8 cellular contexts compared by ENCODE assay signal in the genomic region with DNA sequence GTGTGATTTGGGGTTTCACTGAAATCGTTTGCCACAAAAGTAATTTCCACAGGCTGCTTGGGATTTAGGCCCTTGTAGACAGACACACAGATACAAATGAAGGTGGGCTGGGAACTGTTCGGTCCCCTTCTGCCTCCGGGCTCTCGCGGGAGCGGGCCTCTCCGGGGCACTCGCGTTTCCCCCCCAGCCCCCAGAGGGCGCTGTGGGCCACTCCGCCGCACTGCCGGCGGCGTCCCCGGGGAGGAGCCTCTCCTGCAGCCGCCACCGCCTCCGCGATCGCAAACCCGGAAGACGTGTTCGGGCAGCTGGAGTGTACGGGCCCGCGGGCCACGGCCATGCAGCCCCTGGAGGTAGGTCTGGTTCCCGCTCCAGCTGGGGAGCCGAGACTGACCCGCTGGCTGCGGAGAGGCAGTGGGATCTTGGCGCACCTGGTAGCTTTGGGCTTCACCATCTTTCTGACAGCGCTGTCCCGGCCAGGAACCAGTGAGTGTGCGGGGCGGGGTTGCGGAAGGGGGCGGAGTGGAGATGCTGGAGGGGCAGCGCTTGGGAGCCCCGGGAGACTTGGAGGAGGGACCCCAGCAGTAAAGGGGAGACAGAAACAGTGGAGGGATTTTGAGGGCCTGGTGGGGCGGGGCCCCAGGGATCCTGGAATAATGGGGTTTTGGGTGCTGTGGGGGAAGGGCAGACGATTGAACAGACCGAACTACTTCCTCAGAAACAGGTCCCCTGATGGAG. TPM values are rescaled to one million over a fixed set of nuclear protein-coding genes. Genes with fewer than 3 reads are reported as not detected.
DNase-seq lines count a peak whose midpoint lies in the region; ATAC-seq and TF ChIP-seq lines count a peak whose summit lies in the region.

A gene with protein sequence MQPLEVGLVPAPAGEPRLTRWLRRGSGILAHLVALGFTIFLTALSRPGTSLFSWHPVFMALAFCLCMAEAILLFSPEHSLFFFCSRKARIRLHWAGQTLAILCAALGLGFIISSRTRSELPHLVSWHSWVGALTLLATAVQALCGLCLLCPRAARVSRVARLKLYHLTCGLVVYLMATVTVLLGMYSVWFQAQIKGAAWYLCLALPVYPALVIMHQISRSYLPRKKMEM (plus strand): TSS at position 290 of the 735 bp plus-strand sequence. CDS start 46 bp downstream, at position 336.

- H3K36me3 ChIP-seq in CD4-positive, alpha-beta memory T cell (ENCODE audit: insufficient read depth, low read length) = peaks cover 17% of the 10 kb centered on the region
- H3K36me3 ChIP-seq in ectodermal cell (ENCODE audit: control insufficient read depth, insufficient read depth, low read length) = peaks cover 4% of the 10 kb centered on the region

- TF ChIP-seq CTCF in activated CD8-positive, alpha-beta T cell treated with anti-CD3 and anti-CD28 coated beads for 36 hours (IDR thresholded peaks at IDR 0.05) = peak; percentile 88

- H3K27me3 Mint-ChIP-seq in CD4-positive, alpha-beta memory T cell = no peaks in the 10 kb centered on the region
- no peaks in the 10 kb centered on the region for H3K27me3 Mint-ChIP-seq in activated CD8-positive, alpha-beta T cell treated with anti-CD3 and anti-CD28 coated beads for 36 hours
- no peaks in the 10 kb centered on the region for H3K27me3 Mint-ChIP-seq in memory B cell

- intact Hi-C loops in CD4-positive, alpha-beta memory T cell (cut with micrococcal nuclease) = loop anchor here (1.0 to 5.0 kb wide), 8 partner anchors 8 to 488 kb away; a partner anchor contains a TSS
- intact Hi-C loops in activated CD8-positive, alpha-beta T cell treated with anti-CD3 and anti-CD28 coated beads for 36 hours (cut with micrococcal nuclease) = loop anchor here (1.0 kb wide), 1 partner anchor 38 kb away; no protein-coding TSS in a partner anchor

- H3K27ac ChIP-seq in CD4-positive, alpha-beta memory T cell (ENCODE audit: low read depth, low read length) = peak within 1 kb of the TSS; percentile 53
- H3K27ac ChIP-seq in ectodermal cell (ENCODE audit: insufficient read depth, low read depth, low read length, poor library complexity, severe bottlenecking) = no peak within 1 kb of the TSS

- peaks cover 15 to 39% of the 10 kb centered on the region in 2 donors for H3K36me3 Mint-ChIP-seq in CD4-positive, alpha-beta memory T cell
- H3K36me3 Mint-ChIP-seq in activated CD8-positive, alpha-beta T cell treated with anti-CD3 and anti-CD28 coated beads for 36 hours (ENCODE audit: low read depth) = peaks cover 6% of the 10 kb centered on the region
- H3K36me3 Mint-ChIP-seq in memory B cell = peaks cover 8% of the 10 kb centered on the region

- WGBS in ectodermal cell, 2 experiments = 1% methylated on average over 44 of the region's 44 CpGs

- H3K4me1 ChIP-seq in CD4-positive, alpha-beta memory T cell (ENCODE audit: insufficient read depth, low read length) = peaks cover 57% of the 10 kb centered on the region
- peaks cover 12% of the 10 kb centered on the region for H3K4me1 ChIP-seq in ectodermal cell (ENCODE audit: control insufficient read depth, insufficient read depth, low read length)

- peaks cover 30 to 60% (median 46%) of the 10 kb centered on the region in 4 donors for H3K4me1 Mint-ChIP-seq in CD4-positive, alpha-beta memory T cell
- H3K4me1 Mint-ChIP-seq in activated CD8-positive, alpha-beta T cell treated with anti-CD3 and anti-CD28 coated beads for 36 hours (ENCODE audit: low read depth) = peaks cover 45% of the 10 kb centered on the region
- peaks cover 26% of the 10 kb centered on the region for H3K4me1 Mint-ChIP-seq in memory B cell

- H3K9me3 ChIP-seq in CD4-positive, alpha-beta memory T cell (ENCODE audit: control insufficient read depth in 1 of 2, low read length in 2 of 2) = no peaks in the 10 kb centered on the region
- no peaks in the 10 kb centered on the region for H3K9me3 ChIP-seq in ectodermal cell (ENCODE audit: control insufficient read depth, low read length)

- DNase-seq in CD4-positive, alpha-beta memory T cell = peak; percentile 87 to 95 (median 89)
- DNase-seq in NCI-H774 (lab: John Stamatoyannopoulos, UW) (peak; percentile 81), memory B cell (ENCODE audit: low spot score in 2 of 2) (peak; percentile 93 to 97)
- peak; percentile 89 for DNase-seq in activated CD8-positive, alpha-beta T cell treated with anti-CD3 and anti-CD28 coated beads for 36 hours
- DNase-seq in stimulated activated CD8-positive, alpha-beta memory T cell treated with anti-CD3 and anti-CD28 coated beads, Interleukin-12 subunit alpha, Interleukin-12 subunit beta, amount 100 ng/mL, for 24 hours (ENCODE audit: extremely low read depth) = peak; percentile 77

- POLR2A ChIA-PET in CD4-positive, alpha-beta memory T cell (lab: Charles Lee; ENCODE audit: partially characterized antibody) = interaction anchor here (1.4 to 23.6 kb wide), 5 partner anchors 10 to 541 kb away, joined by 3 to 438 read pairs (median 206); a partner anchor contains a TSS
- POLR2A ChIA-PET in activated CD8-positive, alpha-beta T cell treated with anti-CD3 and anti-CD28 coated beads for 36 hours (lab: Charles Lee) = interaction anchor here (0.6 to 4.1 kb wide), 13 partner anchors 9 to 69 kb away, joined by 3 to 25 read pairs (median 6); a partner anchor contains a TSS

- peak within 1 kb of the TSS; percentile 86 to 95 (median 93) for H3K27ac Mint-ChIP-seq in CD4-positive, alpha-beta memory T cell
- H3K27ac Mint-ChIP-seq in activated CD8-positive, alpha-beta T cell treated with anti-CD3 and anti-CD28 coated beads for 36 hours = peak within 1 kb of the TSS; percentile 73
- peak within 1 kb of the TSS; percentile 93 for H3K27ac Mint-ChIP-seq in memory B cell

- peak within 1 kb of the TSS; percentile 94 to 97 (median 96) for H3K4me3 Mint-ChIP-seq in CD4-positive, alpha-beta memory T cell
- peak within 1 kb of the TSS; percentile 93 for H3K4me3 Mint-ChIP-seq in activated CD8-positive, alpha-beta T cell treated with anti-CD3 and anti-CD28 coated beads for 36 hours
- peak within 1 kb of the TSS; percentile 97 for H3K4me3 Mint-ChIP-seq in memory B cell

- H3K4me3 ChIP-seq in CD4-positive, alpha-beta memory T cell (ENCODE audit: low read length in 2 of 2) = peak within 1 kb of the TSS; percentile 91 to 97
- peak within 1 kb of the TSS; percentile 72 for H3K4me3 ChIP-seq in ectodermal cell (ENCODE audit: insufficient read depth, low read depth, low read length)

- ATAC-seq in GM19324 (IDR thresholded peaks at IDR 0.05; ENCODE audit: low FRiP score, unreplicated experiment) = peak; percentile 84
- peak; percentile 88 for ATAC-seq in HG03460 (IDR thresholded peaks at IDR 0.05; ENCODE audit: unreplicated experiment)
- ATAC-seq in activated CD8-positive, alpha-beta T cell treated with anti-CD3 and anti-CD28 coated beads for 36 hours = peak; percentile 91
- peak; percentile 87 for ATAC-seq in memory B cell (ENCODE audit: low read depth)

- H3K9me3 Mint-ChIP-seq in CD4-positive, alpha-beta memory T cell = no peaks in the 10 kb centered on the region
- H3K9me3 Mint-ChIP-seq in activated CD8-positive, alpha-beta T cell treated with anti-CD3 and anti-CD28 coated beads for 36 hours = no peaks in the 10 kb centered on the region
- no peaks in the 10 kb centered on the region for H3K9me3 Mint-ChIP-seq in memory B cell

- H3K27me3 ChIP-seq in CD4-positive, alpha-beta memory T cell (ENCODE audit: insufficient read depth, low read length) = no peaks in the 10 kb centered on the region
- no peaks in the 10 kb centered on the region for H3K27me3 ChIP-seq in ectodermal cell (ENCODE audit: control insufficient read depth, insufficient read depth, low read length, poor library complexity, severe bottlenecking)

- CTCF ChIA-PET in CD4-positive, alpha-beta memory T cell (lab: Charles Lee; ENCODE audit: partially characterized antibody) = interaction anchor here (0.6 to 37.2 kb wide), 14 partner anchors 10 to 287 kb away, joined by 3 to 1669 read pairs (median 6); a partner anchor contains a TSS
- CTCF ChIA-PET in activated CD8-positive, alpha-beta T cell treated with anti-CD3 and anti-CD28 coated beads for 36 hours (lab: Charles Lee) = interaction anchor here (0.6 to 40.7 kb wide), 23 partner anchors 9 to 492 kb away, joined by 3 to 1390 read pairs (median 5); a partner anchor contains a TSS

RNA-seq across cellular contexts. Expression of the gene that starts here (rescaled TPM):
- 10 to 100 TPM; 40.7 to 41.6 TPM for total RNA-seq in CD4-positive, alpha-beta memory T cell
- 10 to 100 TPM; 13.6 to 17.1 TPM for polyA plus RNA-seq in CD4-positive, alpha-beta memory T cell
- 1 to 10 TPM; 7.0 to 9.5 TPM for total RNA-seq in activated CD8-positive, alpha-beta T cell treated with anti-CD3 and anti-CD28 coated beads for 36 hours
- polyA plus RNA-seq in ectodermal cell (2013, experiment 1 of 4) = 9.0 TPM
- 10.4 TPM for polyA plus RNA-seq in ectodermal cell (2013, experiment 2 of 4)
- polyA plus RNA-seq in ectodermal cell (2013, experiment 3 of 4) = 7.8 TPM
- 8.5 TPM for polyA plus RNA-seq in ectodermal cell (2013, experiment 4 of 4)
